In the genomic region with DNA sequence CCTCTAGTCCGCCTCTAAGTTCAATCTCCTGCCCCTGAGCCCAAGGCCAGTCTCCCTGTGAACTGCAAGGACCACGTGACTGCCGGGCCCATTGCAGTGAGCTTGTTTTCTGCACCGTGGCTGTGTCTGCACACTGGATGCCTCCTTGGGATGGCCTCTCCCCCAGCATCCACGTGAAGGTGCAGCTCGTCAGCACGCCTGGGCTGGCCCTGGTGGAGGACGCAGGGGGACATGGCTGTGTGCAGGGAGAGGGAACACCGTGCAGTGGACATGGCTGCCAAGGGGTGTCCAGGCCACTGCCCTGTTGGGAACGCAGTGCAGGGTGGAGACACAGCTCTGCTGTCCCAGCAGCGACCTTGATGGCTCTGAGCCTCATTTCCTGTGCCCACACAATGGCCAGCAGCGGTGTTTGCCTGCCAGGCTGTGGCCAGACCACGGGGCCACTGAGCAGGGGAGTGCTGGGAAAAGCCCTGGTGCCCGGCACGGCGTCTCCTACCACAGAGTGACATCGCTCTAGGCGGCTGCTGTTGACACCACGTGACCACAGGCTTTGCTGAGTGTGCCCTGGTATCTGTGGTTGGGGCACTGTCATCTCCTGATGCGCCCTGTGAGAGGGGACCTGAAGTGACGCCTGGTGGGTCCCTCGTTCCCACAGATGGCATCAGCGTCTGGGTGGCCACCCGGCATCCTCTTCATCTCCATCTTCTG, we compare ENCODE assay signal across 11 cellular contexts. TPM values are rescaled to one million over a fixed set of nuclear protein-coding genes. Genes with fewer than 3 reads are reported as not detected.
DNase-seq lines count a peak whose midpoint lies in the region; ATAC-seq and TF ChIP-seq lines count a peak whose summit lies in the region.
"Had no signal": no experiment of that assay in that cellular context is flagged by ENCODE, and none has a peak within 500 bp of the region (broad histone marks: within the 10 kb centered on the region; RNA-seq: fewer than 3 reads in every experiment).

No MANE protein-coding gene starts in this region.

- TF ChIP-seq CTCF in H9 (conservative IDR thresholded peaks at IDR 0.05) (no peak), RWPE2 (IDR thresholded peaks at IDR 0.05; ENCODE audit: poor library complexity, severe bottlenecking) (no peak)

- H3K9ac ChIP-seq in H9 (ENCODE audit: extremely low read depth, insufficient read length, low read length) (no peak overlapping the region), iPS-18a (ENCODE audit: low read length) (peak overlapping the region; percentile 71), skeletal muscle satellite cell (ENCODE audit: low read depth, low read length) (peak overlapping the region; percentile 80)

- no peak overlapping the region for H3K4me3 Mint-ChIP-seq in H9

- no peaks in the 10 kb centered on the region for H3K36me3 Mint-ChIP-seq in H9 (ENCODE audit: insufficient read depth in 1 of 3, low read depth in 3 of 3)

- H2AFZ ChIP-seq in H9 (ENCODE audit: low read length), result no peak overlapping the region

- no peak overlapping the region for H4K5ac ChIP-seq in H9 (ENCODE audit: insufficient read length, low read depth, low read length)

- H3K4me1 ChIP-seq in H9 (ENCODE audit: insufficient read depth, low read length), result no peaks in the 10 kb centered on the region; the same call in 1 of the 2 replicates
- peaks cover 7% of the 10 kb centered on the region for H3K4me1 ChIP-seq in RWPE2 (ENCODE audit: insufficient read depth, poor library complexity, severe bottlenecking)
- H3K4me1 ChIP-seq in iPS-18a (ENCODE audit: control insufficient read depth, low read depth, low read length), result peaks cover 5% of the 10 kb centered on the region
- H3K4me1 ChIP-seq in skeletal muscle satellite cell (ENCODE audit: control insufficient read depth, insufficient read depth, low read length), result peaks cover 25% of the 10 kb centered on the region
- H3K4me1 ChIP-seq: right lobe of liver had no signal

- H3K27ac ChIP-seq in H9 (ENCODE audit: insufficient read length, low read depth, low read length) (no peak overlapping the region), RWPE2 (ENCODE audit: poor library complexity, severe bottlenecking) (no peak overlapping the region), iPS-18a (ENCODE audit: low read length) (no peak overlapping the region)
- H3K27ac ChIP-seq: right lobe of liver had no signal

- no peak overlapping the region for H2BK15ac ChIP-seq in H9 (ENCODE audit: low read depth, low read length)

- no peak overlapping the region for H4K8ac ChIP-seq in H9 (replicated peaks; ENCODE audit: insufficient read length, low read depth, low read length)

- no peak overlapping the region for H2BK120ac ChIP-seq in H9 (ENCODE audit: low read depth, low read length, poor library complexity, severe bottlenecking)

- H3K9me3 Mint-ChIP-seq in H9, result no peaks in the 10 kb centered on the region

- H3K4me3 ChIP-seq in RWPE2 (ENCODE audit: severe bottlenecking) (no peak overlapping the region), iPS-18a (ENCODE audit: low read length) (peak overlapping the region; percentile 22), skeletal muscle satellite cell (ENCODE audit: low read length) (no peak overlapping the region)
- H3K4me3 ChIP-seq: right lobe of liver had no signal

- no peak overlapping the region for H2BK20ac ChIP-seq in H9 (ENCODE audit: low read depth, low read length, poor library complexity, severe bottlenecking)

- no peak overlapping the region for H4K91ac ChIP-seq in H9 (ENCODE audit: insufficient read length, low read depth, low read length)

- H3T11ph ChIP-seq in H9 (ENCODE audit: low read length), result no peak overlapping the region

- peak overlapping the region in 2 of 3 experiments; percentile 54 to 77; a peak in 4 of 7 replicates for H3K27ac Mint-ChIP-seq in H9

- H3K4ac ChIP-seq in H9 (ENCODE audit: low read depth, low read length), result no peak overlapping the region

- H3K27me3 Mint-ChIP-seq in H9 (ENCODE audit: low read depth), result peaks cover 5% of the 10 kb centered on the region

- H3K36me3 ChIP-seq in RWPE2 (ENCODE audit: low read depth), result no peaks in the 10 kb centered on the region
- H3K36me3 ChIP-seq in iPS-18a (ENCODE audit: control insufficient read depth, low read depth, low read length), result no peaks in the 10 kb centered on the region
- peaks cover 20% of the 10 kb centered on the region for H3K36me3 ChIP-seq in skeletal muscle satellite cell (ENCODE audit: insufficient read depth, low read length)
- H3K36me3 ChIP-seq: right lobe of liver had no signal

- H3K23ac ChIP-seq in H9 (ENCODE audit: insufficient read length, low read depth, low read length), result no peak overlapping the region

- no peaks in the 10 kb centered on the region for H3K79me1 ChIP-seq in H9 (ENCODE audit: insufficient read depth, low read depth, low read length, poor library complexity, severe bottlenecking)

- ATAC-seq in RWPE2 (ENCODE audit: low read depth), result peak; percentile 6; the same call in 1 of the 3 replicates
- ATAC-seq: left colon had no signal

- H3K18ac ChIP-seq in H9 (ENCODE audit: insufficient read length, low read depth, low read length), result peak overlapping the region; percentile 6

- H3K4me2 ChIP-seq in H9 (ENCODE audit: insufficient read depth, insufficient read length, low read length) (no peak overlapping the region), skeletal muscle satellite cell (ENCODE audit: low read length) (no peak overlapping the region)

- H3K23me2 ChIP-seq in H9 (ENCODE audit: insufficient read length, low read depth, low read length, poor library complexity, severe bottlenecking), result no peaks in the 10 kb centered on the region

- H3K79me2 ChIP-seq in H9 (ENCODE audit: insufficient read depth, low read length), result no peaks in the 10 kb centered on the region

- peaks cover 19 to 32% of the 10 kb centered on the region in 2 experiments for H3K4me1 Mint-ChIP-seq in H9

- H3K9me3 ChIP-seq in H9 (ENCODE audit: control insufficient read depth, low read depth, low read length), result no peaks in the 10 kb centered on the region
- no peaks in the 10 kb centered on the region for H3K9me3 ChIP-seq in RWPE2 (ENCODE audit: severe bottlenecking)
- no peaks in the 10 kb centered on the region for H3K9me3 ChIP-seq in iPS-18a (ENCODE audit: control insufficient read depth, low read depth, low read length)
- no peaks in the 10 kb centered on the region for H3K9me3 ChIP-seq in skeletal muscle satellite cell (replicated peaks; ENCODE audit: low read length)
- H3K9me3 ChIP-seq: right lobe of liver had no signal

- no peak overlapping the region for H3K56ac ChIP-seq in H9 (ENCODE audit: insufficient read length, low read depth, low read length)

- H2BK12ac ChIP-seq in H9 (ENCODE audit: insufficient read length, low read depth, low read length), result no peak overlapping the region

- H2AK5ac ChIP-seq in H9 (ENCODE audit: insufficient read length, low read length), result no peak overlapping the region

- H3K27me3 ChIP-seq in H9 (ENCODE audit: insufficient read depth, low read length), result no peaks in the 10 kb centered on the region
- H3K27me3 ChIP-seq in RWPE2 (ENCODE audit: insufficient read depth, poor library complexity, severe bottlenecking), result no peaks in the 10 kb centered on the region
- H3K27me3 ChIP-seq in iPS-18a (ENCODE audit: control insufficient read depth, insufficient read depth, low read length), result no peaks in the 10 kb centered on the region
- no peaks in the 10 kb centered on the region for H3K27me3 ChIP-seq in skeletal muscle satellite cell (ENCODE audit: control insufficient read depth, insufficient read depth, low read length)
- H3K27me3 ChIP-seq: right lobe of liver had no signal

- H3K14ac ChIP-seq in H9 (ENCODE audit: insufficient read depth, low read length), result peak overlapping the region; percentile 13

- H4K20me1 ChIP-seq in H9 (ENCODE audit: control insufficient read depth, insufficient read depth, insufficient read length), result peaks cover 4% of the 10 kb centered on the region

- WGBS in H9 (ENCODE audit: extremely low coverage, insufficient read length, low lambda C conversion rate), result no CpG with 5 or more reads among the region's 24 CpGs

- no peak overlapping the region for H2BK5ac ChIP-seq in H9 (ENCODE audit: insufficient read length, low read length)

- DNase-seq in H9 (no peak), RWPE2 (ENCODE audit: low spot score) (peak; percentile 64), D341Med (ENCODE audit: low spot score) (no peak), NCI-H1436 (lab: John Stamatoyannopoulos, UW) (no peak), nucleus accumbens (lab: John Stamatoyannopoulos, UW) (no peak)
- DNase-seq: activated CD8-positive, alpha-beta memory T cell treated with anti-CD3 and anti-CD28 coated beads, Interleukin-2, amount 50 U/mL, for 48 hours; T-helper 1 cell had no signal

RNA-seq across cellular contexts. Expression of a gene that starts 26.9 kb away (rescaled TPM):
- total RNA-seq in H9 (2021), result 36.7 and 37.6 TPM in 2 replicates
- total RNA-seq in skeletal muscle satellite cell (2012; rRNA removed), result 22.7 and 30.2 TPM in 2 replicates
